Comparison of ENCODE assay signal across 25 cellular contexts in the genomic region with DNA sequence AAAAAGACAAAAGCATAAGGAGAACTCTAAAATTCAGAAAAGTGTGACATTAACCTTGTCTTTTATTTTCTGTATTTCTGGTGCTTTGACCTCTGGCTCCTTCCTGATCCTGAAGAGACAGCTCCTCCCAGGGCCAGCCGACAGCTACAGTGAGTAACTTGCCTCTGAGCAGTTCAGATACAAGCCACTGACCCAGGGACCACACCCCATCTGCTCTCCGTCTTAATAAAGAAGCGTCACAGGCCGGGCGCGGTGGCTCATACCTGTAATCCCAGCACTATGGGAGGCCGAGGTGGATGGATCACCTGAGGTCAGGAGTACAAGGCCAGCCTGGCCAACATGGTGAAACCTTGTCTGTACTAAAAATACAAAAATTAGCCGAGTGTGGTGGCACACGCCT. TPM values are rescaled to one million over a fixed set of nuclear protein-coding genes. Genes with fewer than 3 reads are reported as not detected.
A peak's percentile ranks its signal among the peaks of the same experiment; 100 is the strongest.
DNase-seq lines count a peak whose midpoint lies in the region; ATAC-seq, FAIRE-seq and TF ChIP-seq lines count a peak whose summit lies in the region.
"Had no signal": no experiment of that assay in that cellular context is flagged by ENCODE, and none has a peak within 500 bp of the region (broad histone marks: within the 10 kb centered on the region; RNA-seq: fewer than 3 reads in every experiment).

No MANE protein-coding gene starts in this region.

- no peak for TF ChIP-seq CTCF in fibroblast of villous mesenchyme (IDR thresholded peaks at IDR 0.05; ENCODE audit: insufficient read depth, low read depth, low read length)

- FAIRE-seq in small intestine (lab: Jason Lieb, UNC): no peak
- FAIRE-seq: A204.1, GM12892 had no signal

- ATAC-seq in Right ventricle myocardium inferior (no peak), HG02798 (IDR thresholded peaks at IDR 0.05; ENCODE audit: poor library complexity, unreplicated experiment) (no peak), GM18861 (IDR thresholded peaks at IDR 0.05; ENCODE audit: unreplicated experiment) (no peak)
- ATAC-seq in activated T-cell treated with anti-CD3 and anti-CD28 coated beads, Interleukin-2, amount 50 U/mL, for 72 hours (replicated peaks in 1 of 2): no peak

- WGBS in small intestine, 3 donors: 45 to 73% (median 49%) methylated on average over 9 of the region's 9 CpGs

- no peaks in the 10 kb centered on the region for H3K4me1 ChIP-seq in small intestine (ENCODE audit: control insufficient read depth in 2 of 2, insufficient read depth in 1 of 2, low read depth in 1 of 2, low read length in 1 of 2)

- H3K9me3 ChIP-seq in small intestine (ENCODE audit: control insufficient read depth, low read depth): no peaks in the 10 kb centered on the region

- H3K36me3 Mint-ChIP-seq in activated T-cell treated with anti-CD3 and anti-CD28 coated beads, Interleukin-2, amount 50 U/mL, for 72 hours (ENCODE audit: insufficient read depth in 2 of 2): no peaks in the 10 kb centered on the region

- no peaks in the 10 kb centered on the region for H3K9me3 Mint-ChIP-seq in activated T-cell treated with anti-CD3 and anti-CD28 coated beads, Interleukin-2, amount 50 U/mL, for 72 hours
- H3K9me3 Mint-ChIP-seq: HFFc6 had no signal

- H3K4me3 Mint-ChIP-seq in activated T-cell treated with anti-CD3 and anti-CD28 coated beads, Interleukin-2, amount 50 U/mL, for 72 hours: no peak overlapping the region
- H3K4me3 Mint-ChIP-seq: HFFc6 had no signal

- DNase-seq in cardiac septum (ENCODE audit: low spot score) (peak; percentile 39), Right ventricle myocardium inferior (ENCODE audit: missing footprints) (no peak), fibroblast of villous mesenchyme (ENCODE audit: low read depth) (peak; percentile 36), small intestine (peak; percentile 18), NCI-H446 (lab: John Stamatoyannopoulos, UW) (no peak)
- no peak for DNase-seq in activated T-cell treated with anti-CD3 and anti-CD28 coated beads, Interleukin-2, amount 50 U/mL, for 72 hours
- DNase-seq: C1 segment of cervical spinal cord, DMS79, HFFc6, Karpas-422, NCI-H1417 treated with DMSO at 0.1 percent for 48 hours, NCI-H187 treated with DMSO at 0.1 percent for 48 hours, NCI-H2227 treated with DMSO at 0.1 percent for 48 hours, NCI-H526 had no signal

- H3K27ac Mint-ChIP-seq in activated T-cell treated with anti-CD3 and anti-CD28 coated beads, Interleukin-2, amount 50 U/mL, for 72 hours: no peak overlapping the region
- H3K27ac Mint-ChIP-seq: HFFc6 had no signal

- H3K27me3 ChIP-seq in small intestine (ENCODE audit: control insufficient read depth in 2 of 2, insufficient read depth in 2 of 2, low read length in 2 of 2): peaks cover 0 to 2% of the 10 kb centered on the region in 2 donors

- intact Hi-C loops in cardiac septum (cut with DNase I): no loop called here
- intact Hi-C loops in Right ventricle myocardium inferior (cut with DNase I): no loop called here

- H3K4me3 ChIP-seq in fibroblast of villous mesenchyme (ENCODE audit: low read depth, low read length): no peak overlapping the region
- no peak overlapping the region for H3K4me3 ChIP-seq in small intestine (ENCODE audit: low read depth in 1 of 2, low read length in 2 of 2)
- H3K4me3 ChIP-seq: PC-9 had no signal

- no peaks in the 10 kb centered on the region for H3K27me3 Mint-ChIP-seq in activated T-cell treated with anti-CD3 and anti-CD28 coated beads, Interleukin-2, amount 50 U/mL, for 72 hours (ENCODE audit: low read depth)

- H3K4me1 Mint-ChIP-seq in activated T-cell treated with anti-CD3 and anti-CD28 coated beads, Interleukin-2, amount 50 U/mL, for 72 hours (ENCODE audit: low read depth): no peaks in the 10 kb centered on the region

- H3K36me3 ChIP-seq in small intestine (ENCODE audit: control insufficient read depth in 2 of 2, insufficient read depth in 2 of 2, low read length in 2 of 2): no peaks in the 10 kb centered on the region

- no peak overlapping the region for H3K27ac ChIP-seq in small intestine (ENCODE audit: low read depth in 1 of 2, low read length in 1 of 2)
- H3K27ac ChIP-seq: HL-60, PC-9, RWPE1 had no signal

RNA-seq across cellular contexts. Expression of a gene that starts 6.5 kb away (rescaled TPM):
- total RNA-seq in cardiac septum (0.13 TPM), Right ventricle myocardium inferior (0.05 TPM), fibroblast of villous mesenchyme (under 0.01 TPM in 2 replicates)
- under 1 TPM in 1 of 3 donors, not detected in 2; 0.03 TPM for polyA plus RNA-seq in small intestine
- total RNA-seq in activated T-cell treated with anti-CD3 and anti-CD28 coated beads, Interleukin-2, amount 50 U/mL, for 72 hours: under 1 TPM in 1 of 2 donors, not detected in 1; 0.17 TPM
- total RNA-seq: HFFc6, MCF 10A, PC-9, SK-MEL-5 had no signal

RNA-seq across cellular contexts. Expression of a gene that starts 11.0 kb away (rescaled TPM):
- total RNA-seq in cardiac septum (0.46 TPM), Right ventricle myocardium inferior (not detected), fibroblast of villous mesenchyme (9.7 and 10.8 TPM in 2 replicates)
- polyA plus RNA-seq in small intestine: under 1 TPM in 1 of 3 donors, not detected in 2; 0.19 TPM
- total RNA-seq in activated T-cell treated with anti-CD3 and anti-CD28 coated beads, Interleukin-2, amount 50 U/mL, for 72 hours: under 1 TPM; 0.25 to 0.36 TPM
- total RNA-seq: HT1080, MCF 10A, PC-9 had no signal

RNA-seq across cellular contexts. Expression of a gene that starts 20.7 kb away (rescaled TPM):
- total RNA-seq in cardiac septum (not detected), Right ventricle myocardium inferior (not detected), fibroblast of villous mesenchyme (not detected in 2 replicates)
- not detected for polyA plus RNA-seq in small intestine
- not detected for total RNA-seq in activated T-cell treated with anti-CD3 and anti-CD28 coated beads, Interleukin-2, amount 50 U/mL, for 72 hours
- total RNA-seq: H4, HFFc6, HT1080, MCF 10A, PC-9, SK-MEL-5 had no signal

Comparison
In these comparisons a context has a peak if more than half of its experiments do, and no peak if none do; other contexts are left out.
1. DNase-seq: peak in cardiac septum (single experiment), fibroblast of villous mesenchyme (single experiment) and small intestine (single experiment); none in Right ventricle myocardium inferior (single experiment), NCI-H446 (0 of 2) and activated T-cell treated with anti-CD3 and anti-CD28 coated beads, Interleukin-2, amount 50 U/mL, for 72 hours (0 of 2).